8 cellular contexts compared by ENCODE assay signal in the genomic region with DNA sequence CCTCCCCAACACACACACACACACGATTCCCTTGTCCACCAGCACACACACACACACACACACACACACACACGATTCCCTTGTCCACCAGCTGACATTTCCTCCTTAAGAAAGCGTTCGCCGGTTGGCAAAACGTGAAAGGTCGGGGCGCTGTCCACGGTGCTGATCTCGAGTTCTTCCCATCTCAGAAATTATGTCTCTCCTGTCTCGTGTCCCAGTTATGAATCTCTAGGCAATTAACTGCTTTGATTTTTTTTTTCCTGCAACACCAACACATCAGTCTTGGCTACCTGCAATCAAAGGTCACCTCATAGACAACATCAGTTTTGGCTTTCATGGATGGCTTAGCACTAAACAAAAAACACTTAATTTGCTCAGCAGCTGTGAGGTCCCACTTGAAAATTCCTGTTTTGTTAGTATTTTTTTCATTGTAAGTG. TPM values are rescaled to one million over a fixed set of nuclear protein-coding genes. Genes with fewer than 3 reads are reported as not detected.
DNase-seq lines count a peak whose midpoint lies in the region; ATAC-seq and TF ChIP-seq lines count a peak whose summit lies in the region.

No MANE protein-coding gene starts in this region.

- CTCF ChIA-PET in GM10248 (lab: Yijun Ruan, JAX): interaction anchor here (1.2 to 1.7 kb wide), 3 partner anchors 11 to 209 kb away, joined by 3 to 6 read pairs (median 5); no protein-coding TSS in a partner anchor

- no peak for TF ChIP-seq CTCF in GM10248 (IDR thresholded peaks at IDR 0.05; ENCODE audit: control extremely low read depth, extremely low read depth, low read depth, missing control alignments)

- ATAC-seq in GM19455 (IDR thresholded peaks at IDR 0.05; ENCODE audit: unreplicated experiment): no peak

- DNase-seq in GM10248 (ENCODE audit: extremely low spot score) (peak; percentile 61), NCI-H69 (lab: John Stamatoyannopoulos, UW) (peak; percentile 48), NCI-H510A (lab: John Stamatoyannopoulos, UW) (no peak), occipital lobe (lab: John Stamatoyannopoulos, UW) (no peak)
- peak; percentile 38 for DNase-seq in activated naive CD4-positive, alpha-beta T cell treated with Interleukin-2 at 50 U/mL for 16 hours
- peak; percentile 27 for DNase-seq in stimulated activated CD8-positive, alpha-beta memory T cell treated with anti-CD3 and anti-CD28 coated beads, Interleukin-12 subunit alpha, Interleukin-12 subunit beta, amount 100 ng/mL, for 1 hour (ENCODE audit: low read depth)

- POLR2A ChIA-PET in GM10248 (lab: Yijun Ruan, JAX): interaction anchor here (0.6 kb wide), 2 partner anchors 209 to 219 kb away, joined by 4 read pairs; no protein-coding TSS in a partner anchor

- H3K4me3 ChIP-seq in iPS-11a (ENCODE audit: low read depth, low read length): peak overlapping the region; percentile 21

RNA-seq across cellular contexts. Expression of gene INA, which starts 1.9 kb away (rescaled TPM):
- total RNA-seq in occipital lobe: 177 TPM

RNA-seq across cellular contexts. Expression of gene RPEL1, which starts 33.2 kb away (rescaled TPM):
- 0.16 TPM for total RNA-seq in occipital lobe

Comparison
In these comparisons a context has a peak if more than half of its experiments do, and no peak if none do; other contexts are left out.
1. DNase-seq: peak in GM10248 (single experiment), NCI-H69 (single experiment), activated naive CD4-positive, alpha-beta T cell treated with Interleukin-2 at 50 U/mL for 16 hours (single experiment) and stimulated activated CD8-positive, alpha-beta memory T cell treated with anti-CD3 and anti-CD28 coated beads, Interleukin-12 subunit alpha, Interleukin-12 subunit beta, amount 100 ng/mL, for 1 hour (single experiment); none in NCI-H510A (single experiment) and occipital lobe (single experiment).